ENCODE assay signal across 11 cellular contexts in the genomic region with DNA sequence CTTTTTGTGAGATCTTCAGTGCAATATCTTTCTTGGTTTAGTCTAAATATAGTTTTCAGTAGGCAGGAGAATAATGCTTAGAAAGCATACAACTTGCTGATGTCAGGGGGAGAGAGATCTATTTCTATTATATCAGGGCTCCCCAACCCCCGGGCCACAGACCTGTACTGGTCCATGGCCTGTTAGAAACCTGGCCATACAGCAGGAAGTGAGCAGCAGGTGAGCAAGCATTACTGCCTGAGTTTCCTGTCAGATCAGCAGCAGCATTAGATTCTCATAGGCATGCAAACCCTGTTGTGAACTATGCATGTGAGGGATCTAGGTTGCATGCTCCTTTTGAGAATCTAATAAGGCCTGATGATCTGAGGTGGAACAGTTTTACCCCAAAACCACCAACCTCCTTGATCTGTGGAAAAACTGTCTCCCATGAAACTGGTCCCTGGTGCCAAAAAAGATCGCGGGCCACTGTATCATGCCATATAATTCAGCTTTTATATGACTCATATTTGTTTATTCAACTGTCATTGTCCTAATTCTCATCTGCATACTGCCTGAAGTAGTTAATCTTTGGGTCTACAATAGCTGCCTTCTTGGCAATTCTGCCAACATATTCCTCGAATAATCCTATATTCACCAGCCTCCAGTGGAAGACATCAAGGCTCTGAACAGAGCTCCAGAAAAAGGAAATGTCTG.
DNase-seq lines count a peak whose midpoint lies in the region; ATAC-seq and FAIRE-seq lines count a peak whose summit lies in the region.
"Had no signal": no experiment of that assay in that cellular context is flagged by ENCODE, and none has a peak within 500 bp of the region (broad histone marks: within the 10 kb centered on the region; RNA-seq: fewer than 3 reads in every experiment).

No MANE protein-coding gene starts in this region.

- no peak for FAIRE-seq in frontal cortex (lab: Jason Lieb, UNC)

- H3K4me1 Mint-ChIP-seq in activated naive CD8-positive, alpha-beta T cell (ENCODE audit: low read depth) = peaks cover 39% of the 10 kb centered on the region
- peaks cover 42% of the 10 kb centered on the region for H3K4me1 Mint-ChIP-seq in activated naive CD8-positive, alpha-beta T cell treated with anti-CD3 and anti-CD28 coated beads for 36 hours
- H3K4me1 Mint-ChIP-seq in activated naive CD8-positive, alpha-beta T cell treated with anti-CD3 and anti-CD28 coated beads, Interleukin-2, amount 10 ng/mL, durations not matched to agents 7 days and 5 days = peaks cover 23% of the 10 kb centered on the region
- peaks cover 39% of the 10 kb centered on the region for H3K4me1 Mint-ChIP-seq in stimulated activated naive CD8-positive, alpha-beta T cell treated with anti-CD3 and anti-CD28 coated beads, Interleukin-15, Interleukin-2, amounts not matched to agents 100 ng/mL and 50 ng/mL, for 24 hours (ENCODE audit: low read depth)

- no peaks in the 10 kb centered on the region for H3K9me3 Mint-ChIP-seq in activated naive CD8-positive, alpha-beta T cell (ENCODE audit: low read depth)
- peaks cover 18% of the 10 kb centered on the region for H3K9me3 Mint-ChIP-seq in activated naive CD8-positive, alpha-beta T cell treated with anti-CD3 and anti-CD28 coated beads for 36 hours
- H3K9me3 Mint-ChIP-seq in activated naive CD8-positive, alpha-beta T cell treated with anti-CD3 and anti-CD28 coated beads, Interleukin-2, amount 10 ng/mL, durations not matched to agents 7 days and 5 days = peaks cover 14% of the 10 kb centered on the region
- H3K9me3 Mint-ChIP-seq in stimulated activated naive CD8-positive, alpha-beta T cell treated with anti-CD3 and anti-CD28 coated beads, Interleukin-15, Interleukin-2, amounts not matched to agents 100 ng/mL and 50 ng/mL, for 24 hours = peaks cover 13% of the 10 kb centered on the region

- ATAC-seq in HG03520 (IDR thresholded peaks at IDR 0.05; ENCODE audit: unreplicated experiment) = peak; percentile 33
- peak; percentile 37 for ATAC-seq in activated naive CD8-positive, alpha-beta T cell treated with anti-CD3 and anti-CD28 coated beads, Interleukin-2, amount 10 ng/mL, durations not matched to agents 7 days and 5 days (ENCODE audit: low read depth)
- no peak for ATAC-seq in GM18870 (IDR thresholded peaks at IDR 0.05; ENCODE audit: unreplicated experiment)
- ATAC-seq: right lobe of liver had no signal

- peak overlapping the region; percentile 82 for H3K27ac Mint-ChIP-seq in activated naive CD8-positive, alpha-beta T cell
- H3K27ac Mint-ChIP-seq in activated naive CD8-positive, alpha-beta T cell treated with anti-CD3 and anti-CD28 coated beads for 36 hours = no peak overlapping the region
- H3K27ac Mint-ChIP-seq in activated naive CD8-positive, alpha-beta T cell treated with anti-CD3 and anti-CD28 coated beads, Interleukin-2, amount 10 ng/mL, durations not matched to agents 7 days and 5 days = peak overlapping the region; percentile 78
- peak overlapping the region; percentile 2 for H3K27ac Mint-ChIP-seq in stimulated activated naive CD8-positive, alpha-beta T cell treated with anti-CD3 and anti-CD28 coated beads, Interleukin-15, Interleukin-2, amounts not matched to agents 100 ng/mL and 50 ng/mL, for 24 hours

- DNase-seq in activated naive CD8-positive, alpha-beta T cell treated with anti-CD3 and anti-CD28 coated beads for 36 hours = no peak
- DNase-seq in activated naive CD8-positive, alpha-beta T cell treated with anti-CD3 and anti-CD28 coated beads, Interleukin-2, amount 10 ng/mL, durations not matched to agents 7 days and 5 days = no peak
- no peak for DNase-seq in frontal cortex (ENCODE audit: low spot score in 2 of 2)
- no peak for DNase-seq in kidney glomerular epithelial cell (lab: John Stamatoyannopoulos, UW)
- DNase-seq: activated CD8-positive, alpha-beta memory T cell treated with anti-CD3 and anti-CD28 coated beads, Interleukin-2, amount 50 U/mL, for 4 hours; brain microvascular endothelial cell; right lobe of liver had no signal

- H3K27me3 Mint-ChIP-seq in activated naive CD8-positive, alpha-beta T cell = no peaks in the 10 kb centered on the region
- no peaks in the 10 kb centered on the region for H3K27me3 Mint-ChIP-seq in activated naive CD8-positive, alpha-beta T cell treated with anti-CD3 and anti-CD28 coated beads for 36 hours
- H3K27me3 Mint-ChIP-seq in activated naive CD8-positive, alpha-beta T cell treated with anti-CD3 and anti-CD28 coated beads, Interleukin-2, amount 10 ng/mL, durations not matched to agents 7 days and 5 days = no peaks in the 10 kb centered on the region
- no peaks in the 10 kb centered on the region for H3K27me3 Mint-ChIP-seq in stimulated activated naive CD8-positive, alpha-beta T cell treated with anti-CD3 and anti-CD28 coated beads, Interleukin-15, Interleukin-2, amounts not matched to agents 100 ng/mL and 50 ng/mL, for 24 hours

- POLR2A ChIA-PET in activated naive CD8-positive, alpha-beta T cell treated with anti-CD3 and anti-CD28 coated beads, Interleukin-2, amount 10 ng/mL, durations not matched to agents 7 days and 5 days (lab: Charles Lee) = interaction anchor here (2.3 kb wide), 1 partner anchor 165 kb away, joined by 11 read pairs; no protein-coding TSS in a partner anchor

- H3K4me3 Mint-ChIP-seq in activated naive CD8-positive, alpha-beta T cell = no peak overlapping the region
- no peak overlapping the region for H3K4me3 Mint-ChIP-seq in activated naive CD8-positive, alpha-beta T cell treated with anti-CD3 and anti-CD28 coated beads for 36 hours
- H3K4me3 Mint-ChIP-seq in activated naive CD8-positive, alpha-beta T cell treated with anti-CD3 and anti-CD28 coated beads, Interleukin-2, amount 10 ng/mL, durations not matched to agents 7 days and 5 days = no peak overlapping the region
- no peak overlapping the region for H3K4me3 Mint-ChIP-seq in stimulated activated naive CD8-positive, alpha-beta T cell treated with anti-CD3 and anti-CD28 coated beads, Interleukin-15, Interleukin-2, amounts not matched to agents 100 ng/mL and 50 ng/mL, for 24 hours

- H3K36me3 Mint-ChIP-seq in activated naive CD8-positive, alpha-beta T cell = peaks cover 8% of the 10 kb centered on the region
- peaks cover 6% of the 10 kb centered on the region for H3K36me3 Mint-ChIP-seq in activated naive CD8-positive, alpha-beta T cell treated with anti-CD3 and anti-CD28 coated beads for 36 hours
- peaks cover 11% of the 10 kb centered on the region for H3K36me3 Mint-ChIP-seq in activated naive CD8-positive, alpha-beta T cell treated with anti-CD3 and anti-CD28 coated beads, Interleukin-2, amount 10 ng/mL, durations not matched to agents 7 days and 5 days
- peaks cover 12% of the 10 kb centered on the region for H3K36me3 Mint-ChIP-seq in stimulated activated naive CD8-positive, alpha-beta T cell treated with anti-CD3 and anti-CD28 coated beads, Interleukin-15, Interleukin-2, amounts not matched to agents 100 ng/mL and 50 ng/mL, for 24 hours (ENCODE audit: low read depth)
